In the genomic region with DNA sequence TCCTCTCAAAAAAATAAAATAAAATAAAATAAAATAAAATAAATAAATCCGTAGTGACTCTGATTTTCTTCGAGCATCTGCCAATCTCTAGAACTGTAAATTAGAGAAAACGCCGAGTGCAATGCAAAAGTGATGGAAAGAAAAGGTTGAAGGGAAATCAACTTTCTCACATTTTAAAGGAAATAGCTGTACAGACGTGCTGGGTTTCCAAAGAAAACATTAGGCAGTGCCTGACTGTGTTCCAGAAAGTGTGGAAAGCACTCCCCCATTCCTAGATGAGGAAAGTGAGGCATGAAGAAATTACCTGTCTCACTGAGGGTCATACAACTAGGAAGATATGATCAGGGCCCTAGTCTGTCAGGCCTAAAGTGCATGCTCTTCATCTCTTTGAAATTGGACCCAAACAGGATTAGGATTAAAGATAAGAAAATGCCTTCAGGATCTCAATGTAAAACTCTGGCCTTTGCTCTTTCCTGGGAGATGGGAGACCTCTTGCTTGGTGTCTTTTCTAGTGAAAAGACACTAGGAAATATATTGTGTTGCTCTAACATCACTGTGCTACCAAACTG, we compare ENCODE assay signal across 1 cellular context.
TF ChIP-seq lines count a peak whose summit lies in the region.

No MANE protein-coding gene starts in this region.

TF ChIP-seq in endothelial cell of umbilical vein, 7 proteins besides CTCF, POLR2A, EP300 and RAD21:
- TF ChIP-seq GATA2 (IDR thresholded peaks at IDR 0.05; ENCODE audit: insufficient read depth, insufficient read length, low read depth, low read length) (no peak), JUN (IDR thresholded peaks at IDR 0.05; ENCODE audit: borderline replicate concordance, insufficient read depth, insufficient read length, low read depth) (no peak), POLR2AphosphoS5 (IDR thresholded peaks at IDR 0.05; ENCODE audit: insufficient read depth, low read depth, low read length) (no peak), MYC (IDR thresholded peaks at IDR 0.05; ENCODE audit: low read depth, low read length) (no peak), FOS (IDR thresholded peaks at IDR 0.05; ENCODE audit: borderline replicate concordance, insufficient read depth, low read length) (no peak), EZH2 (IDR thresholded peaks at IDR 0.05; ENCODE audit: borderline replicate concordance, low read depth, low read length, severe bottlenecking) (no peak)
- TF ChIP-seq, protein P1, sequence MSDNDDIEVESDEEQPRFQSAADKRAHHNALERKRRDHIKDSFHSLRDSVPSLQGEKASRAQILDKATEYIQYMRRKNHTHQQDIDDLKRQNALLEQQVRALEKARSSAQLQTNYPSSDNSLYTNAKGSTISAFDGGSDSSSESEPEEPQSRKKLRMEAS (IDR thresholded peaks at IDR 0.05; ENCODE audit: insufficient read depth, insufficient read length): no peak
